ENCODE assay signal across 27 cellular contexts in the genomic region with DNA sequence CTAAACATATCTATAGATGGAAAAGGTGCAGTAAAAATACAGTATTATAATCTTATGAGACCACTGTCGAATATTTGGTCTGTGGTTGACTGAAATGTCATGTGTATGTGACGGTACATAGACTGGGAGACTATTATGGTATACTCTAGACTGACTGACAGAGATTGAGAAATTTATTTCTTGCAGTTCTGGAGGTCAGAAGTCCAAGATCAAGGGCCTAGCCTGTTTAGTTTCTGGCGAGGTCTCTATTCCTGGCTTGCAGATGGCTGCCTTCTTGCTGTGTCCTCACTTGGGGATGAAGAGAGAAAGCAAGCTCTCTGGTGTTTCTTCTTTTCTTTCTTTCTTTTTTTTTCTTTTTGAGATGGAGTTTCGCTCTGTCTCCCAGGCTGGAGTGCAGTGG.
"Had no signal": no experiment of that assay in that cellular context is flagged by ENCODE, and none has a peak within 500 bp of the region (broad histone marks: within the 10 kb centered on the region; RNA-seq: fewer than 3 reads in every experiment).

No MANE protein-coding gene starts in this region.

- H3K4me3 Mint-ChIP-seq: dendritic cell treated with granulocyte-macrophage colony-stimulating factor and Interleukin-4, amounts not matched to agents 40 ng/mL and 50 ng/mL, for 4 days; effector memory CD8-positive, alpha-beta T cell; endodermal cell had no signal

- H3K4me3 ChIP-seq: colonic mucosa, coronary artery, dorsolateral prefrontal cortex, esophagus muscularis mucosa, esophagus squamous epithelium, gastrocnemius medialis, gastroesophageal sphincter had no signal

- H3K4me1 ChIP-seq: colonic mucosa, esophagus muscularis mucosa, esophagus squamous epithelium, foreskin keratinocyte, gastrocnemius medialis, gastroesophageal sphincter had no signal

- H3K27ac Mint-ChIP-seq: dendritic cell treated with granulocyte-macrophage colony-stimulating factor and Interleukin-4, amounts not matched to agents 40 ng/mL and 50 ng/mL, for 4 days; effector memory CD8-positive, alpha-beta T cell; endodermal cell had no signal

- H3K36me3 ChIP-seq: colonic mucosa, esophagus muscularis mucosa, esophagus squamous epithelium, gastrocnemius medialis, gastroesophageal sphincter had no signal

- H3K27ac ChIP-seq: colonic mucosa, coronary artery, dorsolateral prefrontal cortex, epithelial cell of prostate, esophagus muscularis mucosa, esophagus squamous epithelium, foreskin keratinocyte, gastrocnemius medialis, gastroesophageal sphincter had no signal

- H3K9me3 ChIP-seq: colonic mucosa, esophagus muscularis mucosa, esophagus squamous epithelium, gastrocnemius medialis, gastroesophageal sphincter had no signal

- DNase-seq: colonic mucosa; cortex of kidney; dermis blood vessel endothelial cell; effector CD4-positive, alpha-beta T cell; effector CD8-positive, alpha-beta T cell; effector memory CD4-positive, alpha-beta T cell; effector memory CD8-positive, alpha-beta T cell; endodermal cell; erythroblast; esophagus squamous epithelium; foreskin fibroblast; foreskin keratinocyte; foreskin melanocyte; gastrocnemius medialis; glutamatergic neuron; head of caudate nucleus had no signal

- H3K9me3 Mint-ChIP-seq: dendritic cell treated with granulocyte-macrophage colony-stimulating factor and Interleukin-4, amounts not matched to agents 40 ng/mL and 50 ng/mL, for 4 days; effector memory CD8-positive, alpha-beta T cell; endodermal cell had no signal

- H3K27me3 ChIP-seq: colonic mucosa, dorsolateral prefrontal cortex, esophagus muscularis mucosa, esophagus squamous epithelium, gastrocnemius medialis, gastroesophageal sphincter had no signal

- H3K4me1 Mint-ChIP-seq: endodermal cell had no signal

- FAIRE-seq: colon, endometrium, endothelial cell of umbilical vein, frontal cortex had no signal

- ATAC-seq: effector memory CD8-positive, alpha-beta T cell; esophagus mucosa; foreskin keratinocyte; gastrocnemius medialis; gastroesophageal sphincter had no signal
